12 cellular contexts compared by ENCODE assay signal in the genomic region with DNA sequence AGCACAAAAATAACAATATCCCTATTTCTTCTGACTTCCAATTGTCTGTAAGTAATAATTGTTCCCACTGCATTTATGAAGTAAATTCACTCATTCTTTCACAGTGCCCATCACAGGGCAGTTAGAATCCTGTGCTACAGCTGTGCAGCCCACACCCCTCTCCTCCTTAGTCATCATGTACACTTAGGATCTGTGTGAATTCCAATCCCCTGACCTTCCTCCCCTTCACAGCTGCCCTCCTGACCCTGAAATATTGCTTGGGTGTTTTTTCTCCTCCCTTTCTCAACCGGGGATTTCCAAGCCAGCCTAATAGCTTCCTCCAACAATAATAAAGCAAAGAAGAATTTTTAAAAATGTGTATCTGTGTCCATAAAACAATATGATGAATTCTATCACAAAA.
A peak's percentile ranks its signal among the peaks of the same experiment; 100 is the strongest.
DNase-seq lines count a peak whose midpoint lies in the region; ATAC-seq and TF ChIP-seq lines count a peak whose summit lies in the region.
"Had no signal": no experiment of that assay in that cellular context is flagged by ENCODE, and none has a peak within 500 bp of the region (broad histone marks: within the 10 kb centered on the region; RNA-seq: fewer than 3 reads in every experiment).

No MANE protein-coding gene starts in this region.

- H3K9me3 ChIP-seq in Caco-2 (no peaks in the 10 kb centered on the region), mucosa of descending colon (no peaks in the 10 kb centered on the region), MM.1S (replicated peaks; ENCODE audit: insufficient read depth, low read length) (no peaks in the 10 kb centered on the region)

- no peaks in the 10 kb centered on the region for H4K20me1 ChIP-seq in MM.1S (ENCODE audit: insufficient read depth, low read length)

- intact Hi-C loops in Caco-2 (cut with micrococcal nuclease; ENCODE audit: unreplicated experiment): no loop called here
- intact Hi-C loops in mucosa of descending colon (cut with DNase I, micrococcal nuclease): no loop called here

- H3K4me3 Mint-ChIP-seq in Caco-2 (ENCODE audit: unreplicated experiment): no peak overlapping the region
- H3K4me3 Mint-ChIP-seq: naive thymus-derived CD8-positive, alpha-beta T cell had no signal

- ATAC-seq in mucosa of descending colon: peak; percentile 61
- ATAC-seq in HG03432 (IDR thresholded peaks at IDR 0.05; ENCODE audit: unreplicated experiment): no peak
- ATAC-seq: naive thymus-derived CD8-positive, alpha-beta T cell had no signal

- H3K4me1 Mint-ChIP-seq in Caco-2 (ENCODE audit: low read depth, unreplicated experiment): peaks cover 21% of the 10 kb centered on the region
- H3K4me1 Mint-ChIP-seq: naive thymus-derived CD8-positive, alpha-beta T cell had no signal

- H3K36me3 Mint-ChIP-seq in Caco-2 (ENCODE audit: insufficient read depth, unreplicated experiment): no peaks in the 10 kb centered on the region
- H3K36me3 Mint-ChIP-seq: naive thymus-derived CD8-positive, alpha-beta T cell had no signal

- DNase-seq in Caco-2: no peak
- DNase-seq in NCI-H226: peak; percentile 86
- DNase-seq in choroid plexus epithelial cell (ENCODE audit: low read depth): peak; percentile 90
- no peak for DNase-seq in mucosa of descending colon
- DNase-seq in ecto neural progenitor cell (ENCODE audit: low spot score): no peak
- DNase-seq in MM.1S: no peak
- no peak for DNase-seq in NCI-H345 treated with DMSO at 0.1 percent for 48 hours (lab: John Stamatoyannopoulos, UW; ENCODE audit: unreplicated experiment)
- DNase-seq: hippocampal formation; naive thymus-derived CD8-positive, alpha-beta T cell; NCI-H187; stimulated activated naive CD4-positive, alpha-beta T cell had no signal

- H2AFZ ChIP-seq in MM.1S (ENCODE audit: low read length): no peak overlapping the region

- H3K27ac Mint-ChIP-seq in Caco-2 (ENCODE audit: unreplicated experiment): peak overlapping the region; percentile 11
- H3K27ac Mint-ChIP-seq: naive thymus-derived CD8-positive, alpha-beta T cell had no signal

- H3K27ac ChIP-seq in MM.1S (ENCODE audit: low read length): no peak overlapping the region

- H3K9me2 ChIP-seq in MM.1S (replicated peaks; ENCODE audit: insufficient read depth, low read length): no peaks in the 10 kb centered on the region

- H3F3A ChIP-seq in MM.1S (ENCODE audit: insufficient read depth, low read length): no peaks in the 10 kb centered on the region

- TF ChIP-seq CTCF in Caco-2 (IDR thresholded peaks at IDR 0.05; ENCODE audit: insufficient read depth in 1 of 2, low read depth in 1 of 2, low read length in 1 of 2, severe bottlenecking in 1 of 2, unreplicated experiment in 1 of 2) (no peak), choroid plexus epithelial cell (conservative IDR thresholded peaks at IDR 0.05; ENCODE audit: low read depth, low read length) (no peak), mucosa of descending colon (IDR thresholded peaks at IDR 0.05) (no peak), MM.1S (IDR thresholded peaks at IDR 0.05; ENCODE audit: low read length) (no peak)

- no TSS peak for BruUV-seq in Caco-2 (replicated peaks; lab: Mats Ljungman, UMichigan)

- H3K27me3 ChIP-seq in Caco-2 (replicated peaks; ENCODE audit: control insufficient read depth, insufficient read depth, low read length) (no peaks in the 10 kb centered on the region), MM.1S (replicated peaks; ENCODE audit: insufficient read depth, low read length) (no peaks in the 10 kb centered on the region)

- no peak overlapping the region for H3K4me3 ChIP-seq in Caco-2 (ENCODE audit: low read depth, low read length)
- H3K4me3 ChIP-seq in choroid plexus epithelial cell (ENCODE audit: low read depth, low read length): no peak overlapping the region
- no peak overlapping the region for H3K4me3 ChIP-seq in mucosa of descending colon
- no peak overlapping the region for H3K4me3 ChIP-seq in MM.1S (ENCODE audit: low read length)

- CTCF ChIA-PET in Caco-2 (lab: Charles Lee): no interaction called here

- H3K36me3 ChIP-seq in Caco-2 (ENCODE audit: control insufficient read depth, insufficient read depth, low read length) (no peaks in the 10 kb centered on the region), mucosa of descending colon (ENCODE audit: low read depth) (no peaks in the 10 kb centered on the region), MM.1S (replicated peaks; ENCODE audit: insufficient read depth, low read length) (no peaks in the 10 kb centered on the region)

- POLR2A ChIA-PET in Caco-2 (lab: Charles Lee): no interaction called here

- no peak overlapping the region for H3K4me2 ChIP-seq in MM.1S (ENCODE audit: low read depth, low read length)

- no peaks in the 10 kb centered on the region for H3K9me3 Mint-ChIP-seq in Caco-2 (ENCODE audit: unreplicated experiment)
- H3K9me3 Mint-ChIP-seq: naive thymus-derived CD8-positive, alpha-beta T cell had no signal

- no peaks in the 10 kb centered on the region for H3K27me3 Mint-ChIP-seq in Caco-2 (ENCODE audit: insufficient read depth, unreplicated experiment)

- no peaks in the 10 kb centered on the region for H3K79me2 ChIP-seq in MM.1S (ENCODE audit: low read length)

- H3K4me1 ChIP-seq in Caco-2 (peaks cover 26% of the 10 kb centered on the region), mucosa of descending colon (ENCODE audit: low read depth) (peaks cover 14% of the 10 kb centered on the region), MM.1S (ENCODE audit: low read length) (peaks cover 23% of the 10 kb centered on the region)

- H3K9ac ChIP-seq in MM.1S (ENCODE audit: low read length): no peak overlapping the region

Comparison
In these comparisons a context has a peak if more than half of its experiments do, and no peak if none do; other contexts are left out.
1. DNase-seq: peak in NCI-H226 (single experiment) and choroid plexus epithelial cell (single experiment); none in Caco-2 (0 of 2), mucosa of descending colon (0 of 3), ecto neural progenitor cell (single experiment), MM.1S (single experiment) and NCI-H345 treated with DMSO at 0.1 percent for 48 hours (single experiment).